In genomic region chr7:99457646-99458493, GRCh38 we compare ENCODE assay signal across 21 cellular contexts. TPM values are rescaled to one million over a fixed set of nuclear protein-coding genes. Genes with fewer than 3 reads are reported as not detected.
DNase-seq lines count a peak whose midpoint lies in the region; ATAC-seq and TF ChIP-seq lines count a peak whose summit lies in the region.
"Had no signal": no experiment of that assay in that cellular context is flagged by ENCODE, and none has a peak within 500 bp of the region (broad histone marks: within the 10 kb centered on the region; RNA-seq: fewer than 3 reads in every experiment).

No MANE protein-coding gene starts in this region.

- H3F3A ChIP-seq in GM23338 (replicated peaks; ENCODE audit: low read depth), result peaks cover 51% of the 10 kb centered on the region

- H3K36me3 ChIP-seq in GM23338 (ENCODE audit: insufficient read depth), result peaks cover 16% of the 10 kb centered on the region
- peaks cover 77% of the 10 kb centered on the region for H3K36me3 ChIP-seq in osteoblast (ENCODE audit: insufficient read depth, low read length)

- peaks cover 26% of the 10 kb centered on the region for H3K27me3 Mint-ChIP-seq in GM23338 (ENCODE audit: insufficient read depth, low read depth, poor library complexity)
- H3K27me3 Mint-ChIP-seq: B cell had no signal

- H3K9me3 ChIP-seq in osteoblast (ENCODE audit: low read depth, low read length), result no peaks in the 10 kb centered on the region
- H3K9me3 ChIP-seq: heart left ventricle, left ventricle myocardium inferior, psoas muscle, stomach, upper lobe of left lung had no signal

- peaks cover 51% of the 10 kb centered on the region for H3K79me2 ChIP-seq in GM23338 (replicated peaks; ENCODE audit: insufficient read depth)
- H3K79me2 ChIP-seq in osteoblast (ENCODE audit: insufficient read depth, low read length), result peaks cover 94% of the 10 kb centered on the region

- no peaks in the 10 kb centered on the region for H3K9me3 Mint-ChIP-seq in GM23338

- peaks cover 93% of the 10 kb centered on the region for H3K36me3 Mint-ChIP-seq in GM23338 (ENCODE audit: low read depth)

- 0 out of 3 replicates have a peak, but pooled peaks cover 4% of the 10 kb centered on the region for H3K4me1 Mint-ChIP-seq in GM23338

- H3K4me3 ChIP-seq in GM23338, result no peak overlapping the region
- no peak overlapping the region for H3K4me3 ChIP-seq in osteoblast (ENCODE audit: insufficient read depth, low read length)
- H3K4me3 ChIP-seq: coronary artery, heart left ventricle, left ventricle myocardium inferior, psoas muscle, stomach, upper lobe of left lung had no signal

- no peak overlapping the region for H2AFZ ChIP-seq in GM23338
- H2AFZ ChIP-seq in osteoblast (ENCODE audit: low read length), result no peak overlapping the region

- DNase-seq in GM23338 (ENCODE audit: low spot score) (no peak), dermis blood vessel endothelial cell (peak; percentile 49), osteoblast (ENCODE audit: insufficient read length, low spot score, missing footprints) (peak; percentile 43), NCI-H226 (no peak), ACHN (no peak)
- DNase-seq: activated CD4-positive, alpha-beta T cell treated with anti-CD3 and anti-CD28 coated beads for 48 hours; HCEC 1CT; heart left ventricle; KG1; left ventricle myocardium inferior; NCI-H774; OCI-M1; SHP77; small intestine; stimulated activated CD4-positive, alpha-beta T cell treated with anti-CD3 and anti-CD28 coated beads, Interleukin-4, amount 100 ng/mL, for 1 hour; stomach; T-helper 1 cell; upper lobe of left lung had no signal

- ATAC-seq in GM23338, result no peak
- ATAC-seq: heart left ventricle had no signal

- no peaks in the 10 kb centered on the region for H3K4me1 ChIP-seq in GM23338 (ENCODE audit: insufficient read depth)
- H3K4me1 ChIP-seq in osteoblast (ENCODE audit: insufficient read depth, low read length), result no peaks in the 10 kb centered on the region

- in situ Hi-C loops in ACHN (cut with HindIII; ENCODE audit: low pct_ligation_motif_present, low pct_unique_long_range_greater_than_20kb, low sequenced_read_pairs), result no loop called here

- no peak overlapping the region for H3K4me3 Mint-ChIP-seq in GM23338
- H3K4me3 Mint-ChIP-seq: B cell had no signal

- H3K27ac ChIP-seq in GM23338 (ENCODE audit: low read depth), result 0 out of 2 replicates have a peak overlapping the region, but pooled peaks have one; percentile 19
- no peak overlapping the region for H3K27ac ChIP-seq in osteoblast (ENCODE audit: low read depth, low read length)
- H3K27ac ChIP-seq: coronary artery, heart left ventricle, left ventricle myocardium inferior, psoas muscle, stomach, upper lobe of left lung had no signal

- no peak overlapping the region for H3K4me2 ChIP-seq in GM23338
- no peak overlapping the region for H3K4me2 ChIP-seq in osteoblast (ENCODE audit: insufficient read depth, low read length)

- H3K9me2 ChIP-seq in GM23338 (ENCODE audit: insufficient read depth), result no peaks in the 10 kb centered on the region

- TF ChIP-seq CTCF in GM23338 (conservative IDR thresholded peaks at IDR 0.05; ENCODE audit: low read depth in 2 of 2) (no peak), osteoblast (IDR thresholded peaks at IDR 0.05; ENCODE audit: extremely low read depth, low read depth, low read length) (no peak)

- H4K20me1 ChIP-seq in GM23338 (replicated peaks; ENCODE audit: insufficient read depth) (peaks cover 33% of the 10 kb centered on the region), osteoblast (ENCODE audit: insufficient read depth, low read length) (peaks cover 35% of the 10 kb centered on the region)

- H3K27me3 ChIP-seq in GM23338 (ENCODE audit: insufficient read depth), result no peaks in the 10 kb centered on the region
- H3K27me3 ChIP-seq in osteoblast (ENCODE audit: insufficient read depth, low read length), result no peaks in the 10 kb centered on the region
- H3K27me3 ChIP-seq: heart left ventricle, stomach, upper lobe of left lung had no signal

- no peak overlapping the region for H3K27ac Mint-ChIP-seq in GM23338
- H3K27ac Mint-ChIP-seq: B cell had no signal

TF ChIP-seq in GM23338, 12 proteins besides CTCF, POLR2A, EP300 and RAD21:
- TF ChIP-seq ZNF331 (CRISPR knock-in tag; IDR thresholded peaks at IDR 0.05; ENCODE audit: low read depth) (no peak), POLR2AphosphoS5 (IDR thresholded peaks at IDR 0.05; ENCODE audit: low read depth) (peak; percentile 71)

RNA-seq across cellular contexts. Expression of gene ATP5MF, which starts 8.1 kb away (rescaled TPM):
- total RNA-seq in GM23338 (2014; rRNA removed; shearing (Covaris generic)), result 1,703 and 1,870 TPM in 2 replicates
- polyA plus RNA-seq in GM23338 (2016; fragmentation: Nextera tagmentation; extraction: Ambion mirVana), result 1,770 and 2,005 TPM in 2 replicates
- total RNA-seq in dermis blood vessel endothelial cell (230 and 561 TPM in 2 replicates), osteoblast (330 and 342 TPM in 2 replicates)

RNA-seq across cellular contexts. Expression of gene ZNF789, which starts 14.8 kb away (rescaled TPM):
- 13.8 and 14.2 TPM in 2 replicates for total RNA-seq in GM23338 (2014; rRNA removed; shearing (Covaris generic))
- polyA plus RNA-seq in GM23338 (2016; fragmentation: Nextera tagmentation; extraction: Ambion mirVana), result 9.0 and 11.2 TPM in 2 replicates
- total RNA-seq in dermis blood vessel endothelial cell (4.7 and 6.1 TPM in 2 replicates), osteoblast (5.0 and 6.9 TPM in 2 replicates)

RNA-seq across cellular contexts. Expression of gene CPSF4, which starts 19.1 kb away (rescaled TPM):
- 88.0 and 93.2 TPM in 2 replicates for total RNA-seq in GM23338 (2014; rRNA removed; shearing (Covaris generic))
- polyA plus RNA-seq in GM23338 (2016; fragmentation: Nextera tagmentation; extraction: Ambion mirVana), result 33.4 and 34.3 TPM in 2 replicates
- total RNA-seq in dermis blood vessel endothelial cell (24.7 and 28.1 TPM in 2 replicates), osteoblast (80.2 and 101 TPM in 2 replicates)

RNA-seq across cellular contexts. Expression of gene PTCD1, which starts 19.3 kb away (rescaled TPM):
- total RNA-seq in GM23338 (2014; rRNA removed; shearing (Covaris generic)), result 12.2 and 18.1 TPM in 2 replicates
- polyA plus RNA-seq in GM23338 (2016; fragmentation: Nextera tagmentation; extraction: Ambion mirVana), result 10.7 and 13.4 TPM in 2 replicates
- total RNA-seq in dermis blood vessel endothelial cell (5.5 and 6.8 TPM in 2 replicates), osteoblast (5.3 and 7.6 TPM in 2 replicates)

RNA-seq across cellular contexts. Expression of gene ZNF394, which starts 42.2 kb away (rescaled TPM):
- 26.9 and 29.2 TPM in 2 replicates for total RNA-seq in GM23338 (2014; rRNA removed; shearing (Covaris generic))
- polyA plus RNA-seq in GM23338 (2016; fragmentation: Nextera tagmentation; extraction: Ambion mirVana), result 11.4 and 12.6 TPM in 2 replicates
- total RNA-seq in dermis blood vessel endothelial cell (26.0 and 41.7 TPM in 2 replicates), osteoblast (32.1 and 34.7 TPM in 2 replicates)

Comparison
In these comparisons a context has a peak if more than half of its experiments do, and no peak if none do; other contexts are left out.
1. DNase-seq: peak in dermis blood vessel endothelial cell (single experiment) and osteoblast (single experiment); none in GM23338 (single experiment), NCI-H226 (single experiment) and ACHN (single experiment).